18 cellular contexts compared by ENCODE assay signal in genomic region chr15:69934607-69935006, GRCh38.
DNase-seq lines count a peak whose midpoint lies in the region; ATAC-seq, FAIRE-seq and TF ChIP-seq lines count a peak whose summit lies in the region.
"Had no signal": no experiment of that assay in that cellular context is flagged by ENCODE, and none has a peak within 500 bp of the region (broad histone marks: within the 10 kb centered on the region; RNA-seq: fewer than 3 reads in every experiment).

No MANE protein-coding gene starts in this region.

- H3K27ac ChIP-seq in right atrium auricular region: no peak overlapping the region
- H3K27ac ChIP-seq: BLaER1 treated with 17β-estradiol and CSF1 and Interleukin-3, amounts not matched to agents 10 nM and 100 nM had no signal

- intact Hi-C loops in activated CD4-positive, alpha-beta T cell treated with anti-CD3 and anti-CD28 coated beads, Interleukin-2, amount 10 ng/mL, durations not matched to agents 24 days and 14 days (cut with micrococcal nuclease): no loop called here
- intact Hi-C loops in left ventricle myocardium superior (cut with micrococcal nuclease): no loop called here

- H3K4me3 Mint-ChIP-seq in activated CD4-positive, alpha-beta T cell treated with anti-CD3 and anti-CD28 coated beads, Interleukin-2, amount 10 ng/mL, durations not matched to agents 7 days and 5 days: no peak overlapping the region
- H3K4me3 Mint-ChIP-seq in activated CD4-positive, alpha-beta T cell treated with anti-CD3 and anti-CD28 coated beads, Interleukin-2, amount 10 ng/mL, durations not matched to agents 24 days and 14 days: no peak overlapping the region
- H3K4me3 Mint-ChIP-seq: B cell; CD8-positive, alpha-beta T cell; H9 had no signal

- H3K4me3 ChIP-seq in right atrium auricular region (no peak overlapping the region), bronchial epithelial cell (ENCODE audit: low read depth, low read length) (no peak overlapping the region)
- H3K4me3 ChIP-seq: BLaER1 treated with 17β-estradiol and CSF1 and Interleukin-3, amounts not matched to agents 10 nM and 100 nM; GM12878 had no signal

- H3K4me1 ChIP-seq in right atrium auricular region: peaks cover 0 to 5% of the 10 kb centered on the region in 2 donors
- H3K4me1 ChIP-seq: BLaER1 treated with 17β-estradiol and CSF1 and Interleukin-3, amounts not matched to agents 10 nM and 100 nM had no signal

- H3K9me3 ChIP-seq in right atrium auricular region: peaks cover 0 to 18% of the 10 kb centered on the region in 2 donors

- H3K27me3 ChIP-seq in right atrium auricular region (no peaks in the 10 kb centered on the region), bronchial epithelial cell (ENCODE audit: control insufficient read depth, insufficient read depth, low read length) (peaks cover 6% of the 10 kb centered on the region)
- H3K27me3 ChIP-seq: BLaER1 treated with 17β-estradiol and CSF1 and Interleukin-3, amounts not matched to agents 10 nM and 100 nM had no signal

- POLR2A ChIA-PET in activated CD4-positive, alpha-beta T cell treated with anti-CD3 and anti-CD28 coated beads, Interleukin-2, amount 10 ng/mL, durations not matched to agents 7 days and 5 days (lab: Charles Lee): interaction anchor here (0.6 kb wide), 1 partner anchor 141 kb away, joined by 3 read pairs; no protein-coding TSS in a partner anchor

- peaks cover 6% of the 10 kb centered on the region for H3K36me3 Mint-ChIP-seq in activated CD4-positive, alpha-beta T cell treated with anti-CD3 and anti-CD28 coated beads, Interleukin-2, amount 10 ng/mL, durations not matched to agents 7 days and 5 days (ENCODE audit: low read depth)
- no peaks in the 10 kb centered on the region for H3K36me3 Mint-ChIP-seq in activated CD4-positive, alpha-beta T cell treated with anti-CD3 and anti-CD28 coated beads, Interleukin-2, amount 10 ng/mL, durations not matched to agents 24 days and 14 days (ENCODE audit: low read depth)
- H3K36me3 Mint-ChIP-seq: CD8-positive, alpha-beta T cell had no signal

- peaks cover 13% of the 10 kb centered on the region for H3K9me3 Mint-ChIP-seq in activated CD4-positive, alpha-beta T cell treated with anti-CD3 and anti-CD28 coated beads, Interleukin-2, amount 10 ng/mL, durations not matched to agents 7 days and 5 days
- peaks cover 17% of the 10 kb centered on the region for H3K9me3 Mint-ChIP-seq in activated CD4-positive, alpha-beta T cell treated with anti-CD3 and anti-CD28 coated beads, Interleukin-2, amount 10 ng/mL, durations not matched to agents 24 days and 14 days

- no peak for DNase-seq in activated CD4-positive, alpha-beta T cell treated with anti-CD3 and anti-CD28 coated beads, Interleukin-2, amount 10 ng/mL, durations not matched to agents 7 days and 5 days
- DNase-seq in activated CD4-positive, alpha-beta T cell treated with anti-CD3 and anti-CD28 coated beads, Interleukin-2, amount 10 ng/mL, durations not matched to agents 24 days and 14 days: no peak
- DNase-seq in right atrium auricular region (ENCODE audit: low spot score): peak; percentile 13
- no peak for DNase-seq in left ventricle myocardium superior
- DNase-seq in bronchial epithelial cell (ENCODE audit: low read depth): no peak
- DNase-seq in NCI-H2029 treated with DMSO at 0.1 percent for 48 hours (lab: John Stamatoyannopoulos, UW): no peak
- no peak for DNase-seq in frontal cortex (ENCODE audit: low spot score in 2 of 2)
- DNase-seq: Calu3, DMS53, DND-41, EL, GOT3, H9 had no signal

- FAIRE-seq in bronchial epithelial cell (lab: Jason Lieb, UNC): peak; percentile 40
- FAIRE-seq in frontal cortex (lab: Jason Lieb, UNC): no peak
- FAIRE-seq: GM12878, HepG2 had no signal

- no peak for TF ChIP-seq CTCF in right atrium auricular region (IDR thresholded peaks at IDR 0.05)
- no peak for TF ChIP-seq CTCF in bronchial epithelial cell (IDR thresholded peaks at IDR 0.05; ENCODE audit: insufficient read depth, low read length, severe bottlenecking)

- no peak for ATAC-seq in left ventricle myocardium superior
- ATAC-seq: CD8-positive, alpha-beta T cell; GM12878; HepG2 had no signal

- H3K27ac Mint-ChIP-seq in activated CD4-positive, alpha-beta T cell treated with anti-CD3 and anti-CD28 coated beads, Interleukin-2, amount 10 ng/mL, durations not matched to agents 7 days and 5 days: peak overlapping the region; percentile 7
- H3K27ac Mint-ChIP-seq in activated CD4-positive, alpha-beta T cell treated with anti-CD3 and anti-CD28 coated beads, Interleukin-2, amount 10 ng/mL, durations not matched to agents 24 days and 14 days: no peak overlapping the region
- H3K27ac Mint-ChIP-seq: B cell; CD8-positive, alpha-beta T cell; H9 had no signal

- peaks cover 34% of the 10 kb centered on the region for H3K27me3 Mint-ChIP-seq in activated CD4-positive, alpha-beta T cell treated with anti-CD3 and anti-CD28 coated beads, Interleukin-2, amount 10 ng/mL, durations not matched to agents 7 days and 5 days
- peaks cover 39% of the 10 kb centered on the region for H3K27me3 Mint-ChIP-seq in activated CD4-positive, alpha-beta T cell treated with anti-CD3 and anti-CD28 coated beads, Interleukin-2, amount 10 ng/mL, durations not matched to agents 24 days and 14 days

- H3K4me1 Mint-ChIP-seq in activated CD4-positive, alpha-beta T cell treated with anti-CD3 and anti-CD28 coated beads, Interleukin-2, amount 10 ng/mL, durations not matched to agents 7 days and 5 days: no peaks in the 10 kb centered on the region
- H3K4me1 Mint-ChIP-seq in activated CD4-positive, alpha-beta T cell treated with anti-CD3 and anti-CD28 coated beads, Interleukin-2, amount 10 ng/mL, durations not matched to agents 24 days and 14 days: no peaks in the 10 kb centered on the region

- CTCF ChIA-PET in activated CD4-positive, alpha-beta T cell treated with anti-CD3 and anti-CD28 coated beads, Interleukin-2, amount 10 ng/mL, durations not matched to agents 7 days and 5 days (lab: Charles Lee): no interaction called here

- H3K36me3 ChIP-seq in right atrium auricular region: no peaks in the 10 kb centered on the region
- H3K36me3 ChIP-seq in bronchial epithelial cell (ENCODE audit: control insufficient read depth, insufficient read depth, low read length): no peaks in the 10 kb centered on the region
- H3K36me3 ChIP-seq: BLaER1 treated with 17β-estradiol and CSF1 and Interleukin-3, amounts not matched to agents 10 nM and 100 nM had no signal
